In the genomic region with DNA sequence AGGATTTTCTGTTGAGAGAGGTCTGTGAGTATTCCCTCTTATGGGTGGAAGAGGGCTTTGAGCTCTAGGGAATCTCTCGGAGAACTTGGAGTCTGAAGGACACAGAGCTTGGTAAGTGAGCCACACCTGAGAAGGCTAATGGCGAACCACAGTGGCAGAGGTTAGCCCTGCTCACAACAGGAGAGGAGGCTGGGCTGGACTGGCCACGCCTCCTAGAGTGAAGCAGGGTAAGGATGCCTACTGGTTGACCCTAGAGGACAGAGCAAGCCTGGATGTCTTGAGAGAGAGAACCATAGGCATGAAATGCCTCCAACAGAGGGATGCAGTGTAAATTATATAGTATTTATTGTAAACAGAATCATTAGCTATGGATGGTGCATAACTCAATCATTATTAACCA, we compare ENCODE assay signal across 28 cellular contexts.
"Had no signal": no experiment of that assay in that cellular context is flagged by ENCODE, and none has a peak within 500 bp of the region (broad histone marks: within the 10 kb centered on the region; RNA-seq: fewer than 3 reads in every experiment).

No MANE protein-coding gene starts in this region.

- H3K4me3 Mint-ChIP-seq: activated CD8-positive, alpha-beta T cell treated with anti-CD3 and anti-CD28 coated beads for 36 hours; activated naive CD8-positive, alpha-beta T cell; activated T-cell treated with anti-CD3 and anti-CD28 coated beads, Interleukin-2, amount 50 U/mL, for 4 hours; activated T-helper 17 cell treated with anti-CD3 and anti-CD28 coated beads, Interleukin-2, amount 50 U/mL, for 72 hours; central memory CD8-positive, alpha-beta T cell; dendritic cell treated with granulocyte-macrophage colony-stimulating factor and Interleukin-4, amounts not matched to agents 40 ng/mL and 50 ng/mL, for 4 days had no signal

- H3K9me3 ChIP-seq: esophagus muscularis mucosa, gastrocnemius medialis had no signal

- H3K4me3 ChIP-seq: coronary artery, dorsolateral prefrontal cortex, esophagus muscularis mucosa, gastrocnemius medialis, heart right ventricle had no signal

- H3K36me3 ChIP-seq: brain microvascular endothelial cell, esophagus muscularis mucosa, gastrocnemius medialis, heart right ventricle had no signal

- H3K9me3 Mint-ChIP-seq: central memory CD8-positive, alpha-beta T cell had no signal

- ATAC-seq: activated CD8-positive, alpha-beta T cell treated with anti-CD3 and anti-CD28 coated beads for 36 hours; activated T-cell treated with anti-CD3 and anti-CD28 coated beads, Interleukin-2, amount 50 U/mL, for 4 hours; activated T-helper 17 cell treated with anti-CD3 and anti-CD28 coated beads, Interleukin-2, amount 50 U/mL, for 72 hours; foreskin keratinocyte; gastrocnemius medialis; heart right ventricle had no signal

- H3K27ac ChIP-seq: brain microvascular endothelial cell, coronary artery, dorsolateral prefrontal cortex, esophagus muscularis mucosa, foreskin keratinocyte, gastrocnemius medialis, heart right ventricle had no signal

- H3K27ac Mint-ChIP-seq: activated CD8-positive, alpha-beta T cell treated with anti-CD3 and anti-CD28 coated beads for 36 hours; activated naive CD8-positive, alpha-beta T cell; activated T-helper 17 cell treated with anti-CD3 and anti-CD28 coated beads, Interleukin-2, amount 50 U/mL, for 72 hours; dendritic cell treated with granulocyte-macrophage colony-stimulating factor and Interleukin-4, amounts not matched to agents 40 ng/mL and 50 ng/mL, for 4 days had no signal

- H3K4me1 Mint-ChIP-seq: activated T-helper 17 cell treated with anti-CD3 and anti-CD28 coated beads, Interleukin-2, amount 50 U/mL, for 72 hours; central memory CD8-positive, alpha-beta T cell had no signal

- DNase-seq: activated CD4-positive, alpha-beta T cell treated with anti-CD3 and anti-CD28 coated beads for 48 hours; activated CD4-positive, alpha-beta T cell treated with anti-CD3 and anti-CD28 coated beads, Interleukin-2, amount 50 U/mL, for 1 hour; activated CD4-positive, alpha-beta T cell treated with anti-CD3 and anti-CD28 coated beads, Interleukin-2, amount 50 U/mL, for 48 hours; activated CD8-positive, alpha-beta memory T cell treated with anti-CD3 and anti-CD28 coated beads for 24 hours; activated CD8-positive, alpha-beta T cell treated with anti-CD3 and anti-CD28 coated beads for 36 hours; activated effector memory CD4-positive, alpha-beta T cell treated with Interleukin-2 at 50 U/mL for 16 hours; activated gamma-delta T cell treated with Interleukin-2 at 50 U/mL for 16 hours; activated naive CD4-positive, alpha-beta T cell treated with anti-CD3 and anti-CD28 coated beads, Interleukin-2, amount 50 U/mL, for 16 hours; activated naive CD4-positive, alpha-beta T cell treated with Interleukin-2 at 50 U/mL for 16 hours; activated T-cell treated with anti-CD3 and anti-CD28 coated beads, Interleukin-2, amount 50 U/mL, for 4 hours; amniotic stem cell; anterior cingulate cortex; brain microvascular endothelial cell; dorsolateral prefrontal cortex; effector memory CD4-positive, alpha-beta T cell; erythroblast; foreskin keratinocyte; gastrocnemius medialis; heart right ventricle; T-helper 2 cell had no signal

- H3K36me3 Mint-ChIP-seq: activated naive CD8-positive, alpha-beta T cell had no signal

- H3K27me3 ChIP-seq: brain microvascular endothelial cell, esophagus muscularis mucosa, foreskin keratinocyte, gastrocnemius medialis had no signal

- H3K4me1 ChIP-seq: esophagus muscularis mucosa, foreskin keratinocyte, gastrocnemius medialis had no signal

- H3K27me3 Mint-ChIP-seq: activated CD8-positive, alpha-beta T cell treated with anti-CD3 and anti-CD28 coated beads for 36 hours; activated T-helper 17 cell treated with anti-CD3 and anti-CD28 coated beads, Interleukin-2, amount 50 U/mL, for 72 hours; central memory CD8-positive, alpha-beta T cell; dendritic cell treated with granulocyte-macrophage colony-stimulating factor and Interleukin-4, amounts not matched to agents 40 ng/mL and 50 ng/mL, for 4 days had no signal

- FAIRE-seq: astrocyte, bronchial epithelial cell had no signal
